In genomic region chr6:31736768-31737314, GRCh38 we compare ENCODE assay signal across 1 cellular context.
TF ChIP-seq lines count a peak whose summit lies in the region.

No MANE protein-coding gene starts in this region.

TF ChIP-seq in HepG2, 621 proteins besides CTCF, POLR2A, EP300 and RAD21 (continued from another document and continues in another):
- TF ChIP-seq GTF2F1 (IDR thresholded peaks at IDR 0.05; ENCODE audit: low read length) (no peak), CSRNP1 (CRISPR knock-in tag; IDR thresholded peaks at IDR 0.05) (no peak), ZNF749 (CRISPR knock-in tag; IDR thresholded peaks at IDR 0.05; ENCODE audit: borderline replicate concordance) (no peak), ZSCAN12 (CRISPR knock-in tag; IDR thresholded peaks at IDR 0.05) (no peak), HOXA3 (CRISPR knock-in tag; IDR thresholded peaks at IDR 0.05) (no peak), NONO (IDR thresholded peaks at IDR 0.05) (no peak), NONO (CRISPR knock-in tag; conservative IDR thresholded peaks at IDR 0.05) (no peak; the same call in 1 of the 2 replicates), ZNF841 (CRISPR knock-in tag; IDR thresholded peaks at IDR 0.05; ENCODE audit: borderline replicate concordance) (no peak), GATA4 (IDR thresholded peaks at IDR 0.05; ENCODE audit: borderline replicate concordance, low read depth) (no peak), ZNF556 (CRISPR knock-in tag; IDR thresholded peaks at IDR 0.05; ENCODE audit: borderline replicate concordance) (no peak), BORCS8-MEF2B (CRISPR knock-in tag; IDR thresholded peaks at IDR 0.05) (no peak), SMC3 (IDR thresholded peaks at IDR 0.05; ENCODE audit: low read length) (no peak), ZNF530 (CRISPR knock-in tag; IDR thresholded peaks at IDR 0.05; ENCODE audit: low read depth) (no peak), ARNTL (CRISPR knock-in tag; IDR thresholded peaks at IDR 0.05) (no peak), ZNF367 (CRISPR knock-in tag; IDR thresholded peaks at IDR 0.05; ENCODE audit: borderline replicate concordance) (no peak), FOXA1 (IDR thresholded peaks at IDR 0.05) (no peak), FOXA1 (CRISPR knock-in tag; IDR thresholded peaks at IDR 0.05) (no peak), ATF6 (CRISPR knock-in tag; conservative IDR thresholded peaks at IDR 0.05) (no peak; the same call in 1 of the 2 replicates), ZNF274 (CRISPR knock-in tag; IDR thresholded peaks at IDR 0.05) (0 out of 2 replicates have a peak, but pooled peaks have one; percentile 46), PAWR (CRISPR knock-in tag; IDR thresholded peaks at IDR 0.05; ENCODE audit: borderline replicate concordance) (no peak), ZNF704 (CRISPR knock-in tag; IDR thresholded peaks at IDR 0.05; ENCODE audit: borderline replicate concordance) (0 out of 2 replicates have a peak, but pooled peaks have one; percentile 54), ATF5 (CRISPR knock-in tag; IDR thresholded peaks at IDR 0.05; ENCODE audit: low read depth) (0 out of 2 replicates have a peak, but pooled peaks have one; percentile 8), CREB3 (CRISPR knock-in tag; IDR thresholded peaks at IDR 0.05) (no peak), ZNF775 (CRISPR knock-in tag; IDR thresholded peaks at IDR 0.05; ENCODE audit: borderline replicate concordance) (no peak), ELF4 (CRISPR knock-in tag; IDR thresholded peaks at IDR 0.05; ENCODE audit: borderline replicate concordance) (no peak), NFKBIZ (CRISPR knock-in tag; IDR thresholded peaks at IDR 0.05) (no peak), KLF11 (CRISPR knock-in tag; IDR thresholded peaks at IDR 0.05) (no peak), E2F5 (CRISPR knock-in tag; conservative IDR thresholded peaks at IDR 0.05) (no peak), RFXANK (CRISPR knock-in tag; IDR thresholded peaks at IDR 0.05) (peak; percentile 25; the same call in 1 of the 2 replicates), PLSCR1 (CRISPR knock-in tag; IDR thresholded peaks at IDR 0.05; ENCODE audit: borderline replicate concordance) (no peak), ZNF33B (CRISPR knock-in tag; IDR thresholded peaks at IDR 0.05) (no peak), ZNF605 (CRISPR knock-in tag; IDR thresholded peaks at IDR 0.05) (peak; percentile 57; the same call in 1 of the 2 replicates), AFF4 (CRISPR knock-in tag; IDR thresholded peaks at IDR 0.05) (peak; percentile 85; the same call in 1 of the 2 replicates), ZNF772 (CRISPR knock-in tag; IDR thresholded peaks at IDR 0.05) (no peak), ARNT (IDR thresholded peaks at IDR 0.05) (no peak), IRF2 (CRISPR knock-in tag; IDR thresholded peaks at IDR 0.05) (0 out of 2 replicates have a peak, but pooled peaks have one; percentile 23), ZNF552 (CRISPR knock-in tag; IDR thresholded peaks at IDR 0.05; ENCODE audit: borderline replicate concordance) (no peak; the same call in 1 of the 2 replicates), NBN (conservative IDR thresholded peaks at IDR 0.05) (no peak), ATF7-NPFF (CRISPR knock-in tag; IDR thresholded peaks at IDR 0.05; ENCODE audit: low read depth) (no peak), MBD4 (IDR thresholded peaks at IDR 0.05; ENCODE audit: borderline replicate concordance, low read length) (no peak), ZNF30 (CRISPR knock-in tag; IDR thresholded peaks at IDR 0.05) (no peak), FOXO4 (CRISPR knock-in tag; conservative IDR thresholded peaks at IDR 0.05) (no peak), ARID4A (CRISPR knock-in tag; IDR thresholded peaks at IDR 0.05; ENCODE audit: borderline replicate concordance) (no peak), FOXK1 (CRISPR knock-in tag; IDR thresholded peaks at IDR 0.05; ENCODE audit: borderline replicate concordance, low read depth) (peak; percentile 1; the same call in 1 of the 2 replicates), ZNF792 (CRISPR knock-in tag; IDR thresholded peaks at IDR 0.05) (no peak), ZNF546 (CRISPR knock-in tag; conservative IDR thresholded peaks at IDR 0.05) (peak; percentile 51; the same call in 1 of the 2 replicates), KLF16 (CRISPR knock-in tag; IDR thresholded peaks at IDR 0.05) (no peak; a peak in 1 of 4 replicates), ZNF720 (CRISPR knock-in tag; IDR thresholded peaks at IDR 0.05) (no peak), TAF1 (CRISPR knock-in tag; IDR thresholded peaks at IDR 0.05) (no peak)
